In the genomic region with DNA sequence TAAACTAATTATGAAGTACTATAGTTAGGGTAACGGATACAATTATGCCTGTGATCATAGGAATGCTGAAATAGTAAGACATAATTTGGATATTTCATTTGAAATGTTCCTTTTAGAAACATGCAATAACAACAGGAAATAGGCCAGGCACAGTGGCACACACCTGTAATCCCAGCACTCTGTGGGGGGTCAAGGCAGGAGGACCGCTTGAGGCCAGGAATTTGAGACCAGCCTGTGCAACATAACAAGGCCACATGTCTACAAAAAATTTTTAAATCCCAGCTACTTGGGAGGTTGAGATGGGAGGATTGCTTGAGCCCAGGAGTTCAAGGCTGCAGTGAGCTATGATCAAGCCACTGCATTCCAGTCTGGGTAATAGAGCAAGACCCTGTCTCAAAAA, we compare ENCODE assay signal across 19 cellular contexts. TPM values are rescaled to one million over a fixed set of nuclear protein-coding genes. Genes with fewer than 3 reads are reported as not detected.
DNase-seq lines count a peak whose midpoint lies in the region; ATAC-seq and TF ChIP-seq lines count a peak whose summit lies in the region.
"Had no signal": no experiment of that assay in that cellular context is flagged by ENCODE, and none has a peak within 500 bp of the region (broad histone marks: within the 10 kb centered on the region; RNA-seq: fewer than 3 reads in every experiment).

No MANE protein-coding gene starts in this region.

- no peak overlapping the region for H3K4me3 ChIP-seq in endodermal cell (ENCODE audit: low read length)
- H3K4me3 ChIP-seq in mesendoderm (ENCODE audit: low read length): no peak overlapping the region
- H3K4me3 ChIP-seq: A549; BLaER1 treated with 17β-estradiol and CSF1 and Interleukin-3, amounts not matched to agents 10 nM and 100 nM had no signal

- H3K23ac ChIP-seq in mesendoderm (ENCODE audit: low read length): no peak overlapping the region

- POLR2A ChIA-PET in naive thymus-derived CD8-positive, alpha-beta T cell (lab: Charles Lee): no interaction called here

- H3K79me2 ChIP-seq in mesendoderm (ENCODE audit: control insufficient read depth, insufficient read depth, low read length): no peaks in the 10 kb centered on the region

- H3K9me3 Mint-ChIP-seq in activated CD4-positive, alpha-beta T cell treated with anti-CD3 and anti-CD28 coated beads, Interleukin-2, amount 10 ng/mL, durations not matched to agents 24 days and 14 days: no peaks in the 10 kb centered on the region
- H3K9me3 Mint-ChIP-seq in endodermal cell: no peaks in the 10 kb centered on the region
- no peaks in the 10 kb centered on the region for H3K9me3 Mint-ChIP-seq in naive thymus-derived CD8-positive, alpha-beta T cell
- H3K9me3 Mint-ChIP-seq: CD4-positive, alpha-beta T cell; CD8-positive, alpha-beta T cell had no signal

- H3K4me3 Mint-ChIP-seq in activated CD4-positive, alpha-beta T cell treated with anti-CD3 and anti-CD28 coated beads, Interleukin-2, amount 10 ng/mL, durations not matched to agents 24 days and 14 days: no peak overlapping the region
- no peak overlapping the region for H3K4me3 Mint-ChIP-seq in endodermal cell
- H3K4me3 Mint-ChIP-seq in naive thymus-derived CD8-positive, alpha-beta T cell: no peak overlapping the region
- H3K4me3 Mint-ChIP-seq: B cell; CD4-positive, alpha-beta T cell; CD8-positive, alpha-beta T cell had no signal

- no peak overlapping the region for H4K8ac ChIP-seq in mesendoderm (ENCODE audit: low read depth, low read length)

- H2BK5ac ChIP-seq in mesendoderm (ENCODE audit: low read length): no peak overlapping the region

- no peak overlapping the region for H3K4ac ChIP-seq in mesendoderm (ENCODE audit: low read depth, low read length)

- H3K79me1 ChIP-seq in mesendoderm (ENCODE audit: low read length): no peaks in the 10 kb centered on the region

- WGBS in endodermal cell (ENCODE audit: insufficient coverage in 1 of 2, insufficient read length in 1 of 2), 2 experiments: 67 to 90% methylated on average over 1 to 2 of the region's 2 CpGs
- WGBS in mesendoderm (ENCODE audit: extremely low coverage, insufficient coverage, low lambda C conversion rate): no CpG with 5 or more reads among the region's 2 CpGs

- no peaks in the 10 kb centered on the region for H3K4me1 ChIP-seq in endodermal cell (ENCODE audit: control insufficient read depth, insufficient read depth, low read length)
- no peaks in the 10 kb centered on the region for H3K4me1 ChIP-seq in mesendoderm (ENCODE audit: control insufficient read depth, low read depth, low read length)
- H3K4me1 ChIP-seq: A549, Caco-2 had no signal

- no peak overlapping the region for H3K27ac Mint-ChIP-seq in activated CD4-positive, alpha-beta T cell treated with anti-CD3 and anti-CD28 coated beads, Interleukin-2, amount 10 ng/mL, durations not matched to agents 24 days and 14 days
- H3K27ac Mint-ChIP-seq in endodermal cell: no peak overlapping the region
- no peak overlapping the region for H3K27ac Mint-ChIP-seq in naive thymus-derived CD8-positive, alpha-beta T cell
- H3K27ac Mint-ChIP-seq: B cell; CD4-positive, alpha-beta T cell; CD8-positive, alpha-beta T cell had no signal

- peak; percentile 21 for DNase-seq in activated CD4-positive, alpha-beta T cell treated with anti-CD3 and anti-CD28 coated beads, Interleukin-2, amount 10 ng/mL, durations not matched to agents 24 days and 14 days
- no peak for DNase-seq in activated CD4-positive, alpha-beta T cell treated with anti-CD3 and anti-CD28 coated beads for 1 hour
- DNase-seq in NCI-H69 (lab: John Stamatoyannopoulos, UW): peak; percentile 43
- DNase-seq in endodermal cell: peak; percentile 55
- DNase-seq in mesendoderm: peak; percentile 4
- DNase-seq in naive thymus-derived CD8-positive, alpha-beta T cell: no peak
- DNase-seq in H4 (ENCODE audit: low spot score): no peak
- DNase-seq: AML-193; Caco-2; Calu3; CD4-positive, alpha-beta T cell; CD8-positive, alpha-beta T cell; DMS79 treated with DMSO at 0.1 percent for 48 hours; GF-D8 had no signal

- ATAC-seq in naive thymus-derived CD8-positive, alpha-beta T cell: no peak
- no peak for ATAC-seq in GM18498 (IDR thresholded peaks at IDR 0.05; ENCODE audit: unreplicated experiment)
- ATAC-seq: A549; CD8-positive, alpha-beta T cell had no signal

- H3K9ac ChIP-seq in endodermal cell (ENCODE audit: extremely low read depth, low read length, poor library complexity, severe bottlenecking) (no peak overlapping the region), mesendoderm (ENCODE audit: low read length) (no peak overlapping the region)
- H3K9ac ChIP-seq: BLaER1 treated with 17β-estradiol and CSF1 and Interleukin-3, amounts not matched to agents 10 nM and 100 nM had no signal

- H3K9me3 ChIP-seq in endodermal cell (ENCODE audit: control insufficient read depth, low read length): no peaks in the 10 kb centered on the region
- H3K9me3 ChIP-seq: A549; BLaER1 treated with 17β-estradiol and CSF1 and Interleukin-3, amounts not matched to agents 10 nM and 100 nM; Caco-2 had no signal

- H3K36me3 Mint-ChIP-seq in activated CD4-positive, alpha-beta T cell treated with anti-CD3 and anti-CD28 coated beads, Interleukin-2, amount 10 ng/mL, durations not matched to agents 24 days and 14 days (ENCODE audit: low read depth): no peaks in the 10 kb centered on the region
- no peaks in the 10 kb centered on the region for H3K36me3 Mint-ChIP-seq in endodermal cell (ENCODE audit: low read depth)
- no peaks in the 10 kb centered on the region for H3K36me3 Mint-ChIP-seq in naive thymus-derived CD8-positive, alpha-beta T cell
- H3K36me3 Mint-ChIP-seq: CD8-positive, alpha-beta T cell had no signal

- H2BK15ac ChIP-seq in mesendoderm (replicated peaks; ENCODE audit: low read depth): no peak overlapping the region

- no peak overlapping the region for H4K5ac ChIP-seq in mesendoderm (ENCODE audit: low read length)

- no peak overlapping the region for H3K18ac ChIP-seq in mesendoderm (ENCODE audit: low read length)

- no peak overlapping the region for H2AK5ac ChIP-seq in mesendoderm (ENCODE audit: low read length)

- H2BK120ac ChIP-seq in mesendoderm (ENCODE audit: low read depth, low read length): no peak overlapping the region

- no peak overlapping the region for H3K56ac ChIP-seq in mesendoderm (ENCODE audit: low read length)

- no peak overlapping the region for H3K27ac ChIP-seq in endodermal cell (ENCODE audit: low read depth, low read length)
- H3K27ac ChIP-seq in mesendoderm (ENCODE audit: low read depth, low read length): no peak overlapping the region
- H3K27ac ChIP-seq: A549; BLaER1 treated with 17β-estradiol and CSF1 and Interleukin-3, amounts not matched to agents 10 nM and 100 nM; C4-2B had no signal

- H3K27me3 Mint-ChIP-seq in activated CD4-positive, alpha-beta T cell treated with anti-CD3 and anti-CD28 coated beads, Interleukin-2, amount 10 ng/mL, durations not matched to agents 24 days and 14 days: peaks cover 2% of the 10 kb centered on the region
- no peaks in the 10 kb centered on the region for H3K27me3 Mint-ChIP-seq in endodermal cell (ENCODE audit: insufficient read depth)
- no peaks in the 10 kb centered on the region for H3K27me3 Mint-ChIP-seq in naive thymus-derived CD8-positive, alpha-beta T cell
- H3K27me3 Mint-ChIP-seq: B cell; CD4-positive, alpha-beta T cell had no signal

- H3K36me3 ChIP-seq in endodermal cell (ENCODE audit: control insufficient read depth, insufficient read depth, low read length): no peaks in the 10 kb centered on the region
- H3K36me3 ChIP-seq in mesendoderm (ENCODE audit: control insufficient read depth, insufficient read depth, low read length): no peaks in the 10 kb centered on the region

- intact Hi-C loops in activated CD4-positive, alpha-beta T cell treated with anti-CD3 and anti-CD28 coated beads, Interleukin-2, amount 10 ng/mL, durations not matched to agents 24 days and 14 days (cut with micrococcal nuclease): no loop called here

- no peak overlapping the region for H3K4me2 ChIP-seq in mesendoderm (ENCODE audit: low read length)
- H3K4me2 ChIP-seq: A549; BLaER1 treated with 17β-estradiol and CSF1 and Interleukin-3, amounts not matched to agents 10 nM and 100 nM had no signal

- H3K27me3 ChIP-seq in endodermal cell (ENCODE audit: control insufficient read depth, insufficient read depth, low read length, poor library complexity, severe bottlenecking) (no peaks in the 10 kb centered on the region), mesendoderm (ENCODE audit: insufficient read depth, low read length, poor library complexity) (no peaks in the 10 kb centered on the region)
- H3K27me3 ChIP-seq: BLaER1 treated with 17β-estradiol and CSF1 and Interleukin-3, amounts not matched to agents 10 nM and 100 nM had no signal

- TF ChIP-seq CTCF in endodermal cell (conservative IDR thresholded peaks at IDR 0.05): no peak

- no peaks in the 10 kb centered on the region for H3K4me1 Mint-ChIP-seq in activated CD4-positive, alpha-beta T cell treated with anti-CD3 and anti-CD28 coated beads, Interleukin-2, amount 10 ng/mL, durations not matched to agents 24 days and 14 days
- H3K4me1 Mint-ChIP-seq in endodermal cell: peaks cover 3% of the 10 kb centered on the region
- no peaks in the 10 kb centered on the region for H3K4me1 Mint-ChIP-seq in naive thymus-derived CD8-positive, alpha-beta T cell
- H3K4me1 Mint-ChIP-seq: B cell had no signal

RNA-seq across cellular contexts. Expression of gene MYO6, which starts 25.7 kb away (rescaled TPM):
- total RNA-seq in activated CD4-positive, alpha-beta T cell treated with anti-CD3 and anti-CD28 coated beads, Interleukin-2, amount 10 ng/mL, durations not matched to agents 24 days and 14 days: 0.14 and 0.23 TPM in 2 replicates
- 10 to 100 TPM; 58.7 to 89.9 TPM for total RNA-seq in endodermal cell
- 21.2 TPM for polyA plus RNA-seq in endodermal cell (2013, experiment 1 of 2)
- 21.9 TPM for polyA plus RNA-seq in endodermal cell (2013, experiment 2 of 2)
- polyA plus RNA-seq in mesendoderm (2013, experiment 1 of 2): 9.7 TPM
- 9.7 TPM for polyA plus RNA-seq in mesendoderm (2013, experiment 2 of 2)
- total RNA-seq in naive thymus-derived CD8-positive, alpha-beta T cell: 1 to 10 TPM; 1.5 to 1.8 TPM
- polyA plus RNA-seq in naive thymus-derived CD8-positive, alpha-beta T cell: 1 to 10 TPM in 1 of 3 donors, under 1 TPM in 2; 0.91 to 5.6 (median 0.97) TPM
- 2.2 and 2.9 TPM in 2 replicates for total RNA-seq in H4 (2014; rRNA removed; shearing (Covaris generic))

Comparison
In these comparisons a context has a peak if more than half of its experiments do, and no peak if none do; other contexts are left out.
1. DNase-seq: peak in activated CD4-positive, alpha-beta T cell treated with anti-CD3 and anti-CD28 coated beads, Interleukin-2, amount 10 ng/mL, durations not matched to agents 24 days and 14 days (single experiment), NCI-H69 (single experiment), endodermal cell (single experiment) and mesendoderm (single experiment); none in activated CD4-positive, alpha-beta T cell treated with anti-CD3 and anti-CD28 coated beads for 1 hour (single experiment), naive thymus-derived CD8-positive, alpha-beta T cell (0 of 10) and H4 (single experiment).
2. RNA of gene MYO6, which starts 25.7 kb away (total RNA-seq): 58.7 to 89.9 TPM in endodermal cell; 2.2 to 2.9 TPM in H4, 1.5 to 1.8 TPM in naive thymus-derived CD8-positive, alpha-beta T cell and 0.14 to 0.23 TPM in activated CD4-positive, alpha-beta T cell treated with anti-CD3 and anti-CD28 coated beads, Interleukin-2, amount 10 ng/mL, durations not matched to agents 24 days and 14 days; every median in the first group is over 10 times any median in the second.